Comparison of ENCODE assay signal across 12 cellular contexts in the genomic region with DNA sequence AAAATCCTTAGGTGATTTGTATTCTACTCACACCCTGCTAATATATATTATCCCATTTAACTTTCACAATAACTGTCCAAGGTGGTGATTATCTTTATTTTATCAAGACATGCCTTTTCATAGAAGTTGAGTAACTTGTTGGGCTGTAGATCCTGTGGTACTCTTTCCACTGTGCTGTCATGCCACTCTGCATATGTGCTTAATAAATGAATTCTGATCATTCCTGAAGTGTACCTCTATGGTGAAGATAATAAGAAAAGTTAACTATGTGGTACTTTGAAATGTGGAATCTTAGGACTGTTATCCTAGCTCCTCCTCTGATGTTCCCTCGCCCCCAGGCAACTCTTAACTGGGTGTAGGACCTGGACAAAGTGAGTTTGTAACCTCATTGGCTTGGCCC. TPM values are rescaled to one million over a fixed set of nuclear protein-coding genes. Genes with fewer than 3 reads are reported as not detected.
DNase-seq lines count a peak whose midpoint lies in the region; TF ChIP-seq lines count a peak whose summit lies in the region.
"Had no signal": no experiment of that assay in that cellular context is flagged by ENCODE, and none has a peak within 500 bp of the region (broad histone marks: within the 10 kb centered on the region; RNA-seq: fewer than 3 reads in every experiment).

No MANE protein-coding gene starts in this region.

- no peak for TF ChIP-seq POLR2A in NB4 (IDR thresholded peaks at IDR 0.05; ENCODE audit: extremely low read depth, insufficient read length)

- CTCF ChIA-PET in Caco-2 (lab: Charles Lee) = no interaction called here

- H3K4me1 ChIP-seq in Caco-2 = peaks cover 58% of the 10 kb centered on the region

- POLR2A ChIA-PET in Caco-2 (lab: Charles Lee) = no interaction called here

- BruUV-seq in Caco-2 (replicated peaks; lab: Mats Ljungman, UMichigan) = no TSS peak

- no peaks in the 10 kb centered on the region for H3K36me3 ChIP-seq in Caco-2 (ENCODE audit: control insufficient read depth, insufficient read depth, low read length)

- intact Hi-C loops in Caco-2 (cut with micrococcal nuclease; ENCODE audit: unreplicated experiment) = no loop called here

- no peaks in the 10 kb centered on the region for H3K27me3 Mint-ChIP-seq in Caco-2 (ENCODE audit: insufficient read depth, unreplicated experiment)

- H3K27ac Mint-ChIP-seq in Caco-2 (ENCODE audit: unreplicated experiment) = no peak overlapping the region

- H3K27me3 ChIP-seq in Caco-2 (replicated peaks; ENCODE audit: control insufficient read depth, insufficient read depth, low read length) = no peaks in the 10 kb centered on the region

- H3K4me3 ChIP-seq in Caco-2 (ENCODE audit: low read depth, low read length) (no peak overlapping the region), NB4 (ENCODE audit: low read depth, low read length) (peak overlapping the region; percentile 96), choroid plexus epithelial cell (ENCODE audit: low read depth, low read length) (no peak overlapping the region)

- H3K9me3 Mint-ChIP-seq in Caco-2 (ENCODE audit: unreplicated experiment) = no peaks in the 10 kb centered on the region
- H3K9me3 Mint-ChIP-seq: neural crest cell had no signal

- TF ChIP-seq CTCF in Caco-2 (IDR thresholded peaks at IDR 0.05; ENCODE audit: insufficient read depth in 1 of 2, low read depth in 1 of 2, low read length in 1 of 2, severe bottlenecking in 1 of 2, unreplicated experiment in 1 of 2) (no peak), NB4 (IDR thresholded peaks at IDR 0.05; ENCODE audit: low read depth, low read length) (no peak), choroid plexus epithelial cell (conservative IDR thresholded peaks at IDR 0.05; ENCODE audit: low read depth, low read length) (no peak)

- no peaks in the 10 kb centered on the region for H3K9me3 ChIP-seq in Caco-2

- H3K36me3 Mint-ChIP-seq in Caco-2 (ENCODE audit: insufficient read depth, unreplicated experiment) = peaks cover 9% of the 10 kb centered on the region

- H3K4me3 Mint-ChIP-seq in Caco-2 (ENCODE audit: unreplicated experiment) = peak overlapping the region; percentile 81
- H3K4me3 Mint-ChIP-seq: neural crest cell had no signal

- no peak for DNase-seq in Caco-2
- DNase-seq in NB4 (ENCODE audit: low read depth) = no peak
- peak; percentile 36 for DNase-seq in choroid plexus epithelial cell (ENCODE audit: low read depth)
- peak; percentile 48 for DNase-seq in renal cortical epithelial cell (ENCODE audit: low read depth)
- DNase-seq in SHP77 treated with DMSO at 0.1 percent for 48 hours (lab: John Stamatoyannopoulos, UW) = no peak
- no peak for DNase-seq in hepatic stellate cell (ENCODE audit: low spot score)
- DNase-seq in NCI-H146 treated with DMSO at 0.1 percent for 48 hours (lab: John Stamatoyannopoulos, UW; ENCODE audit: unreplicated experiment) = no peak
- DNase-seq: amniotic stem cell; OCI-M1; stimulated activated CD4-positive, alpha-beta T cell treated with anti-CD3 and anti-CD28 coated beads, Interleukin-2, amount 100 ng/mL, for 24 hours; WERI-Rb-1 had no signal

- H3K4me1 Mint-ChIP-seq in Caco-2 (ENCODE audit: low read depth, unreplicated experiment) = peaks cover 43% of the 10 kb centered on the region

RNA-seq across cellular contexts. Expression of gene SNRK, which starts 5.2 kb away (rescaled TPM):
- total RNA-seq in Caco-2 (2022) (23.1 and 25.4 TPM in 2 replicates), renal cortical epithelial cell (15.6 and 30.2 TPM in 2 replicates)

Comparison
In these comparisons a context has a peak if more than half of its experiments do, and no peak if none do; other contexts are left out.
1. DNase-seq: peak in choroid plexus epithelial cell (single experiment) and renal cortical epithelial cell (single experiment); none in Caco-2 (0 of 2), NB4 (single experiment), SHP77 treated with DMSO at 0.1 percent for 48 hours (single experiment), hepatic stellate cell (single experiment) and NCI-H146 treated with DMSO at 0.1 percent for 48 hours (single experiment).